ENCODE assay signal across 1 cellular context in genomic region chr7:130486114-130486962, GRCh38.
A peak's percentile ranks its signal among the peaks of the same experiment; 100 is the strongest.
TF ChIP-seq lines count a peak whose summit lies in the region.

No MANE protein-coding gene starts in this region.

TF ChIP-seq in HepG2, 621 proteins besides CTCF, POLR2A, EP300 and RAD21 (continued from another document and continues in another):
- peak; percentile 62 for TF ChIP-seq ARID5B (CRISPR knock-in tag; IDR thresholded peaks at IDR 0.05)
- TF ChIP-seq ZNF615 (CRISPR knock-in tag; IDR thresholded peaks at IDR 0.05; ENCODE audit: borderline replicate concordance), result 0 out of 2 replicates have a peak, but pooled peaks have one; percentile 51
- peak; percentile 81 for TF ChIP-seq ZNF891 (CRISPR knock-in tag; IDR thresholded peaks at IDR 0.05)
- 0 out of 2 replicates have a peak, but pooled peaks have one; percentile 57 for TF ChIP-seq ZNF839 (CRISPR knock-in tag; IDR thresholded peaks at IDR 0.05; ENCODE audit: borderline replicate concordance)
- TF ChIP-seq TBP (CRISPR knock-in tag; IDR thresholded peaks at IDR 0.05), result no peak
- peak; percentile 73; the same call in 1 of the 2 replicates for TF ChIP-seq ZNF720 (CRISPR knock-in tag; IDR thresholded peaks at IDR 0.05)
- no peak for TF ChIP-seq CENPBD1 (CRISPR knock-in tag; IDR thresholded peaks at IDR 0.05; ENCODE audit: borderline replicate concordance, low read depth)
- TF ChIP-seq ZSCAN30 (CRISPR knock-in tag; IDR thresholded peaks at IDR 0.05), result 0 out of 2 replicates have a peak, but pooled peaks have one; percentile 76
- no peak for TF ChIP-seq GATA4 (IDR thresholded peaks at IDR 0.05; ENCODE audit: borderline replicate concordance, low read depth)
- TF ChIP-seq MED13 (CRISPR knock-in tag; IDR thresholded peaks at IDR 0.05), result no peak
- TF ChIP-seq FOXC1 (CRISPR knock-in tag; IDR thresholded peaks at IDR 0.05; ENCODE audit: borderline replicate concordance), result peak; percentile 86; the same call in 1 of the 2 replicates
- no peak for TF ChIP-seq ATAD3A (CRISPR knock-in tag; IDR thresholded peaks at IDR 0.05)
- TF ChIP-seq CHD4 (IDR thresholded peaks at IDR 0.05; ENCODE audit: borderline replicate concordance, low read length), result no peak
- peak; percentile 36 for TF ChIP-seq YY1 (IDR thresholded peaks at IDR 0.05; ENCODE audit: insufficient read depth, insufficient replicate concordance, low read depth, low read length)
- TF ChIP-seq PITX1 (CRISPR knock-in tag; IDR thresholded peaks at IDR 0.05), result peak; percentile 79
- peak; percentile 59; the same call in 1 of the 2 replicates for TF ChIP-seq ZKSCAN8 (CRISPR knock-in tag; IDR thresholded peaks at IDR 0.05; ENCODE audit: borderline replicate concordance)
- TF ChIP-seq CSRNP1 (CRISPR knock-in tag; IDR thresholded peaks at IDR 0.05), result peak; percentile 94
- TF ChIP-seq ZMYM4 (CRISPR knock-in tag; IDR thresholded peaks at IDR 0.05), result peak; percentile 99
- no peak for TF ChIP-seq ZKSCAN1 (IDR thresholded peaks at IDR 0.05; ENCODE audit: low read length)
- TF ChIP-seq ZC3H13 (CRISPR knock-in tag; IDR thresholded peaks at IDR 0.05), result peak; percentile 67; the same call in 1 of the 2 replicates
- no peak for TF ChIP-seq ZNF3 (CRISPR knock-in tag; IDR thresholded peaks at IDR 0.05)
- 0 out of 2 replicates have a peak, but pooled peaks have one; percentile 26 for TF ChIP-seq ZNF691 (CRISPR knock-in tag; IDR thresholded peaks at IDR 0.05; ENCODE audit: borderline replicate concordance, low read depth)
- TF ChIP-seq ZNF776 (CRISPR knock-in tag; IDR thresholded peaks at IDR 0.05), result peak; percentile 94
- no peak for TF ChIP-seq GMEB2 (CRISPR knock-in tag; IDR thresholded peaks at IDR 0.05; ENCODE audit: low read depth)
- peak; percentile 53; the same call in 1 of the 2 replicates for TF ChIP-seq MED1 (CRISPR knock-in tag; IDR thresholded peaks at IDR 0.05)
- TF ChIP-seq PAWR (CRISPR knock-in tag; IDR thresholded peaks at IDR 0.05; ENCODE audit: borderline replicate concordance), result 0 out of 2 replicates have a peak, but pooled peaks have one; percentile 81
- TF ChIP-seq SP5 (CRISPR knock-in tag; IDR thresholded peaks at IDR 0.05; ENCODE audit: borderline replicate concordance, low read depth), result no peak
- TF ChIP-seq SOX5 (CRISPR knock-in tag; IDR thresholded peaks at IDR 0.05; ENCODE audit: borderline replicate concordance), result peak; percentile 63
- TF ChIP-seq ZNF770 (CRISPR knock-in tag; IDR thresholded peaks at IDR 0.05), result peak; percentile 80
- TF ChIP-seq MXD1 (CRISPR knock-in tag; IDR thresholded peaks at IDR 0.05), result peak; percentile 76; the same call in 1 of the 2 replicates
- peak; percentile 49; the same call in 1 of the 2 replicates for TF ChIP-seq GMEB1 (CRISPR knock-in tag; IDR thresholded peaks at IDR 0.05; ENCODE audit: borderline replicate concordance)
- TF ChIP-seq ZNF546 (CRISPR knock-in tag; conservative IDR thresholded peaks at IDR 0.05), result peak; percentile 62; the same call in 1 of the 2 replicates
- peak; percentile 80; the same call in 1 of the 2 replicates for TF ChIP-seq ZNF878 (CRISPR knock-in tag; IDR thresholded peaks at IDR 0.05)
- TF ChIP-seq SMC3 (IDR thresholded peaks at IDR 0.05; ENCODE audit: low read length), result peak; percentile 30
- no peak for TF ChIP-seq ZNF549 (CRISPR knock-in tag; IDR thresholded peaks at IDR 0.05)
- TF ChIP-seq KLF6 (CRISPR knock-in tag; IDR thresholded peaks at IDR 0.05), result 0 out of 2 replicates have a peak, but pooled peaks have one; percentile 38
- TF ChIP-seq ATF7-NPFF (CRISPR knock-in tag; IDR thresholded peaks at IDR 0.05; ENCODE audit: low read depth), result peak; percentile 42; the same call in 1 of the 2 replicates
- no peak for TF ChIP-seq ZNF83 (CRISPR knock-in tag; IDR thresholded peaks at IDR 0.05; ENCODE audit: borderline replicate concordance)
- TF ChIP-seq ZNF530 (CRISPR knock-in tag; IDR thresholded peaks at IDR 0.05; ENCODE audit: low read depth), result no peak
- peak; percentile 45; the same call in 1 of the 2 replicates for TF ChIP-seq LBX2 (CRISPR knock-in tag; IDR thresholded peaks at IDR 0.05; ENCODE audit: borderline replicate concordance)
- TF ChIP-seq ZHX2 (IDR thresholded peaks at IDR 0.05; ENCODE audit: low read depth), result peak; percentile 75
- no peak for TF ChIP-seq ZHX2 (CRISPR knock-in tag; IDR thresholded peaks at IDR 0.05; ENCODE audit: borderline replicate concordance)
- TF ChIP-seq ZNF761 (CRISPR knock-in tag; conservative IDR thresholded peaks at IDR 0.05), result peak; percentile 59; the same call in 1 of the 2 replicates
- TF ChIP-seq FOSL2 (CRISPR knock-in tag; IDR thresholded peaks at IDR 0.05), result peak; percentile 64
